40 cellular contexts compared by ENCODE assay signal in genomic region chr11:80538040-80538439, GRCh38.
"Had no signal": no experiment of that assay in that cellular context is flagged by ENCODE, and none has a peak within 500 bp of the region (broad histone marks: within the 10 kb centered on the region; RNA-seq: fewer than 3 reads in every experiment).

No MANE protein-coding gene starts in this region.

- H3K36me3 Mint-ChIP-seq: activated naive CD4-positive, alpha-beta T cell treated with anti-CD3 and anti-CD28 coated beads, Interleukin-2, amount 10 ng/mL, durations not matched to agents 7 days and 5 days; activated naive CD4-positive, alpha-beta T cell treated with anti-CD3 and anti-CD28 coated beads, Interleukin-2, amount 50 U/mL, for 24 hours; activated naive CD8-positive, alpha-beta T cell; activated naive CD8-positive, alpha-beta T cell treated with anti-CD3 and anti-CD28 coated beads for 36 hours; activated naive CD8-positive, alpha-beta T cell treated with anti-CD3 and anti-CD28 coated beads, Interleukin-2, amount 10 ng/mL, durations not matched to agents 7 days and 5 days; brain had no signal

- H3K4me1 ChIP-seq: adrenal gland, ascending aorta, body of pancreas, breast epithelium had no signal

- H3K36me3 ChIP-seq: adrenal gland, ascending aorta, brain microvascular endothelial cell, breast epithelium, cardiac muscle cell had no signal

- H3K27ac Mint-ChIP-seq: activated naive CD4-positive, alpha-beta T cell treated with anti-CD3 and anti-CD28 coated beads for 36 hours; activated naive CD4-positive, alpha-beta T cell treated with anti-CD3 and anti-CD28 coated beads, Interleukin-2, amount 10 ng/mL, durations not matched to agents 7 days and 5 days; activated naive CD4-positive, alpha-beta T cell treated with anti-CD3 and anti-CD28 coated beads, Interleukin-2, amount 50 U/mL, for 24 hours; activated naive CD4-positive, alpha-beta T cell treated with anti-CD3 and anti-CD28 coated beads, Interleukin-2, amount 50 U/mL, for 72 hours; activated naive CD8-positive, alpha-beta T cell; activated naive CD8-positive, alpha-beta T cell treated with anti-CD3 and anti-CD28 coated beads for 36 hours; activated naive CD8-positive, alpha-beta T cell treated with anti-CD3 and anti-CD28 coated beads, Interleukin-2, amount 10 ng/mL, durations not matched to agents 7 days and 5 days; activated naive CD8-positive, alpha-beta T cell treated with anti-CD3 and anti-CD28 coated beads, Interleukin-2, amount 50 U/mL, for 24 hours; activated T-cell treated with anti-CD3 and anti-CD28 coated beads, Interleukin-2, amount 50 U/mL, for 24 hours; activated T-cell treated with anti-CD3 and anti-CD28 coated beads, Interleukin-2, amount 50 U/mL, for 72 hours; activated T-helper 1 cell treated with anti-CD3 and anti-CD28 coated beads, Interleukin-12 subunit alpha, Interleukin-12 subunit beta, Interleukin-2, Interleukin-4 antibody, amounts not matched to agents 30 ng/mL and 10 ng/mL and 1 ng/mL, durations not matched to agents 14 hours and 24 hours and 36 hours; activated T-helper 17 cell treated with anti-CD3 and anti-CD28 coated beads, Interleukin-2, amount 50 U/mL, for 72 hours; activated T-helper 2 cell treated with anti-CD3 and anti-CD28 coated beads, Interferon-gamma antibody, Interleukin-2, Interleukin-4, amounts not matched to agents 10 μg/mL and 5 μg/mL and 100 μg/mL, durations not matched to agents 14 hours and 24 hours and 36 hours; brain had no signal

- FAIRE-seq: astrocyte, bronchial epithelial cell had no signal

- H3K4me3 ChIP-seq: adrenal gland, ascending aorta, body of pancreas, breast epithelium, cardiac muscle cell had no signal

- H3K4me1 Mint-ChIP-seq: activated naive CD4-positive, alpha-beta T cell treated with anti-CD3 and anti-CD28 coated beads, Interleukin-2, amount 10 ng/mL, durations not matched to agents 7 days and 5 days; activated naive CD4-positive, alpha-beta T cell treated with anti-CD3 and anti-CD28 coated beads, Interleukin-2, amount 50 U/mL, for 24 hours; activated naive CD8-positive, alpha-beta T cell treated with anti-CD3 and anti-CD28 coated beads for 36 hours; activated naive CD8-positive, alpha-beta T cell treated with anti-CD3 and anti-CD28 coated beads, Interleukin-2, amount 10 ng/mL, durations not matched to agents 7 days and 5 days; activated naive CD8-positive, alpha-beta T cell treated with anti-CD3 and anti-CD28 coated beads, Interleukin-2, amount 50 U/mL, for 24 hours; activated T-helper 17 cell treated with anti-CD3 and anti-CD28 coated beads, Interleukin-2, amount 50 U/mL, for 72 hours; brain; central memory CD8-positive, alpha-beta T cell had no signal

- H3K27ac ChIP-seq: adrenal gland, ascending aorta, body of pancreas, brain microvascular endothelial cell, breast epithelium, cardiac muscle cell had no signal

- H3K27me3 ChIP-seq: adrenal gland, ascending aorta, body of pancreas, brain microvascular endothelial cell, breast epithelium, cardiac muscle cell had no signal

- H3K9me3 ChIP-seq: adrenal gland, ascending aorta, body of pancreas, breast epithelium had no signal

- ATAC-seq: activated naive CD8-positive, alpha-beta T cell treated with anti-CD3 and anti-CD28 coated beads, Interleukin-2, amount 50 U/mL, for 24 hours; activated T-cell treated with anti-CD3 and anti-CD28 coated beads, Interleukin-2, amount 50 U/mL, for 4 hours; activated T-cell treated with anti-CD3 and anti-CD28 coated beads, Interleukin-2, amount 50 U/mL, for 72 hours; activated T-helper 17 cell treated with anti-CD3 and anti-CD28 coated beads, Interleukin-2, amount 50 U/mL, for 72 hours; body of pancreas had no signal

- H3K9me3 Mint-ChIP-seq: activated naive CD4-positive, alpha-beta T cell treated with anti-CD3 and anti-CD28 coated beads, Interleukin-2, amount 50 U/mL, for 24 hours had no signal

- H3K27me3 Mint-ChIP-seq: activated naive CD4-positive, alpha-beta T cell treated with anti-CD3 and anti-CD28 coated beads, Interleukin-2, amount 10 ng/mL, durations not matched to agents 7 days and 5 days; activated naive CD4-positive, alpha-beta T cell treated with anti-CD3 and anti-CD28 coated beads, Interleukin-2, amount 50 U/mL, for 24 hours; activated naive CD8-positive, alpha-beta T cell; activated naive CD8-positive, alpha-beta T cell treated with anti-CD3 and anti-CD28 coated beads for 36 hours; activated naive CD8-positive, alpha-beta T cell treated with anti-CD3 and anti-CD28 coated beads, Interleukin-2, amount 10 ng/mL, durations not matched to agents 7 days and 5 days; activated naive CD8-positive, alpha-beta T cell treated with anti-CD3 and anti-CD28 coated beads, Interleukin-2, amount 50 U/mL, for 24 hours; activated T-cell treated with anti-CD3 and anti-CD28 coated beads, Interleukin-2, amount 50 U/mL, for 24 hours; activated T-helper 17 cell treated with anti-CD3 and anti-CD28 coated beads, Interleukin-2, amount 50 U/mL, for 72 hours; central memory CD8-positive, alpha-beta T cell had no signal

- H3K4me3 Mint-ChIP-seq: activated naive CD4-positive, alpha-beta T cell treated with anti-CD3 and anti-CD28 coated beads for 36 hours; activated naive CD4-positive, alpha-beta T cell treated with anti-CD3 and anti-CD28 coated beads, Interleukin-2, amount 10 ng/mL, durations not matched to agents 7 days and 5 days; activated naive CD4-positive, alpha-beta T cell treated with anti-CD3 and anti-CD28 coated beads, Interleukin-2, amount 50 U/mL, for 24 hours; activated naive CD8-positive, alpha-beta T cell; activated naive CD8-positive, alpha-beta T cell treated with anti-CD3 and anti-CD28 coated beads for 36 hours; activated naive CD8-positive, alpha-beta T cell treated with anti-CD3 and anti-CD28 coated beads, Interleukin-2, amount 10 ng/mL, durations not matched to agents 7 days and 5 days; activated naive CD8-positive, alpha-beta T cell treated with anti-CD3 and anti-CD28 coated beads, Interleukin-2, amount 50 U/mL, for 24 hours; activated T-cell treated with anti-CD3 and anti-CD28 coated beads, Interleukin-2, amount 50 U/mL, for 24 hours; activated T-cell treated with anti-CD3 and anti-CD28 coated beads, Interleukin-2, amount 50 U/mL, for 4 hours; activated T-cell treated with anti-CD3 and anti-CD28 coated beads, Interleukin-2, amount 50 U/mL, for 72 hours; activated T-helper 1 cell treated with anti-CD3 and anti-CD28 coated beads, Interleukin-12 subunit alpha, Interleukin-12 subunit beta, Interleukin-2, Interleukin-4 antibody, amounts not matched to agents 30 ng/mL and 10 ng/mL and 1 ng/mL, durations not matched to agents 14 hours and 24 hours and 36 hours; activated T-helper 17 cell treated with anti-CD3 and anti-CD28 coated beads, Interleukin-2, amount 50 U/mL, for 72 hours; brain; central memory CD8-positive, alpha-beta T cell had no signal

- DNase-seq: activated effector memory CD4-positive, alpha-beta T cell treated with anti-CD3 and anti-CD28 coated beads, Interleukin-2, amount 50 U/mL, for 16 hours; activated effector memory CD4-positive, alpha-beta T cell treated with Interleukin-2 at 50 U/mL for 16 hours; activated gamma-delta T cell; activated gamma-delta T cell treated with Interleukin-2 at 50 U/mL for 16 hours; activated naive CD4-positive, alpha-beta T cell; activated naive CD4-positive, alpha-beta T cell treated with anti-CD3 and anti-CD28 coated beads for 36 hours; activated naive CD4-positive, alpha-beta T cell treated with anti-CD3 and anti-CD28 coated beads, Interleukin-2, amount 10 ng/mL, durations not matched to agents 7 days and 5 days; activated naive CD4-positive, alpha-beta T cell treated with anti-CD3 and anti-CD28 coated beads, Interleukin-2, amount 50 U/mL, for 16 hours; activated naive CD4-positive, alpha-beta T cell treated with Interleukin-2 at 50 U/mL for 16 hours; activated naive CD8-positive, alpha-beta T cell treated with anti-CD3 and anti-CD28 coated beads for 36 hours; activated naive CD8-positive, alpha-beta T cell treated with anti-CD3 and anti-CD28 coated beads, Interleukin-2, amount 10 ng/mL, durations not matched to agents 7 days and 5 days; activated naive CD8-positive, alpha-beta T cell treated with anti-CD3 and anti-CD28 coated beads, Interleukin-2, amount 50 U/mL, for 24 hours; activated T-cell treated with anti-CD3 and anti-CD28 coated beads, Interleukin-2, amount 50 U/mL, for 1 hour; activated T-cell treated with anti-CD3 and anti-CD28 coated beads, Interleukin-2, amount 50 U/mL, for 24 hours; activated T-cell treated with anti-CD3 and anti-CD28 coated beads, Interleukin-2, amount 50 U/mL, for 4 hours; activated T-cell treated with anti-CD3 and anti-CD28 coated beads, Interleukin-2, amount 50 U/mL, for 48 hours; activated T-cell treated with anti-CD3 and anti-CD28 coated beads, Interleukin-2, amount 50 U/mL, for 72 hours; adrenal gland; amniotic stem cell; amygdala; anterior cingulate cortex; aorta; body of pancreas; brain microvascular endothelial cell; caudate nucleus; central memory CD4-positive, alpha-beta T cell; cerebellar nuclear complex had no signal
